Comparison of ENCODE assay signal across 26 cellular contexts in the genomic region with DNA sequence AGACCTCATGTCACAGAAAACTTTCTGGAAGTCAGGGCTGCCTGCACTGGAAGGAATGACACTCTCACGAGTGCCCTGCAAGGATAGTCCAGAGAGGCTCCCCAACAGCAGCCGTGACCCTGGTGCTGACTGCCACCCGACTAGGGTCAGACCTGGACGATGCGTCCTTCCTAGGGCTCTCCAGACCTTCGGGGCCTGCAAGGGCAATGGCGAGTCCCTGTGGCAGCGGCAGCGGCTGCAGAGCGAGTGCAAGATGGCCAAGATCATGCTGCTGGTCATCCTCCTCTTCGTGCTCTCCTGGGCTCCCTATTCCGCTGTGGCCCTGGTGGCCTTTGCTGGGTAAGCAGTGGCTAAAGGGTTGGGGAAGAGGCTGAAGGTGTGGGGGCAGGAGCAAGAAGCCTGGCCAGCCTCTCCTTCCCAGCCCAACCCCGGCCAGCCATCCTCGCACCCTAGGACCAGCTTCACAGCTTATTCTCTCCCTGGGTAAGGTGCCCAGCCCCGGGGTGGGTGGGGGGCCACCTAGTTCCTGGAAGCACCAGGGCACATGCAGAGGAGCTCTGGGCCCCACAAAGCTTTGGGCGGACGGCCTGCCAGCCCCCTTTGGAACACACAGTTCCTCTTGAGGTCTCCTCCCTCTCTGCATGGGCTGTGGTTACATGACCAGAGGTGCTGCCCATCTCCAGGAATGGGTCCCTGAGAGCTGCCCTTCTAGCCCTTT. TPM values are rescaled to one million over a fixed set of nuclear protein-coding genes. Genes with fewer than 3 reads are reported as not detected.
DNase-seq lines count a peak whose midpoint lies in the region; ATAC-seq, FAIRE-seq and TF ChIP-seq lines count a peak whose summit lies in the region.
"Had no signal": no experiment of that assay in that cellular context is flagged by ENCODE, and none has a peak within 500 bp of the region (broad histone marks: within the 10 kb centered on the region; RNA-seq: fewer than 3 reads in every experiment).

No MANE protein-coding gene starts in this region.

- DNase-seq in H7 = peak; percentile 53
- DNase-seq in chondrocyte (ENCODE audit: low spot score) = peak; percentile 82
- peak; percentile 50 for DNase-seq in islet precursor cell
- DNase-seq in posterior vena cava (ENCODE audit: low spot score) = peak; percentile 79
- DNase-seq in D721Med (ENCODE audit: insufficient read length, low spot score) = no peak
- no peak for DNase-seq in glutamatergic neuron
- DNase-seq: activated CD8-positive, alpha-beta T cell treated with anti-CD3 and anti-CD28 coated beads, Interleukin-2, amount 10 ng/mL, durations not matched to agents 7 days and 5 days; activated naive CD8-positive, alpha-beta T cell treated with anti-CD3 and anti-CD28 coated beads, Interleukin-2, amount 10 ng/mL, durations not matched to agents 7 days and 5 days; NCI-H1105; NCI-H1930; NCI-H2227 treated with DMSO at 0.1 percent for 48 hours; stimulated activated CD4-positive, alpha-beta T cell treated with anti-CD3 and anti-CD28 coated beads, Interleukin-2, amount 100 ng/mL, for 24 hours; trophoblast cell had no signal

- no peak overlapping the region for H3K4me3 ChIP-seq in H7 (ENCODE audit: insufficient read depth, low read depth, low read length)
- H3K4me3 ChIP-seq: Peyer's patch, smooth muscle cell had no signal

- no peak for ATAC-seq in GM21619 (IDR thresholded peaks at IDR 0.05; ENCODE audit: unreplicated experiment)
- ATAC-seq in GM18511 (IDR thresholded peaks at IDR 0.05; ENCODE audit: unreplicated experiment) = no peak
- ATAC-seq: activated CD8-positive, alpha-beta T cell treated with anti-CD3 and anti-CD28 coated beads, Interleukin-2, amount 10 ng/mL, durations not matched to agents 7 days and 5 days had no signal

- H3K36me3 Mint-ChIP-seq in chondrocyte (ENCODE audit: low read depth) = no peaks in the 10 kb centered on the region
- H3K36me3 Mint-ChIP-seq in glutamatergic neuron (ENCODE audit: unreplicated experiment) = no peaks in the 10 kb centered on the region
- H3K36me3 Mint-ChIP-seq: activated naive CD8-positive, alpha-beta T cell treated with anti-CD3 and anti-CD28 coated beads, Interleukin-2, amount 10 ng/mL, durations not matched to agents 7 days and 5 days; CD8-positive, alpha-beta memory T cell had no signal

- no peak overlapping the region for H3K4me3 Mint-ChIP-seq in chondrocyte (ENCODE audit: unreplicated experiment)
- no peak overlapping the region for H3K4me3 Mint-ChIP-seq in glutamatergic neuron (ENCODE audit: unreplicated experiment)
- H3K4me3 Mint-ChIP-seq: activated CD8-positive, alpha-beta T cell treated with anti-CD3 and anti-CD28 coated beads, Interleukin-2, amount 10 ng/mL, durations not matched to agents 7 days and 5 days; activated naive CD8-positive, alpha-beta T cell treated with anti-CD3 and anti-CD28 coated beads, Interleukin-2, amount 10 ng/mL, durations not matched to agents 7 days and 5 days; CD8-positive, alpha-beta memory T cell; central memory CD8-positive, alpha-beta T cell had no signal

- intact Hi-C loops in posterior vena cava (cut with DNase I) = no loop called here

- FAIRE-seq in D721Med (lab: Jason Lieb, UNC) = no peak
- FAIRE-seq: astrocyte, H54 had no signal

- no peak for TF ChIP-seq CTCF in chondrocyte (IDR thresholded peaks at IDR 0.05)
- TF ChIP-seq CTCF in D721Med (IDR thresholded peaks at IDR 0.05; ENCODE audit: insufficient read depth, missing control alignments) = no peak
- TF ChIP-seq CTCF in glutamatergic neuron (IDR thresholded peaks at IDR 0.05; ENCODE audit: partially characterized antibody, unreplicated experiment) = no peak

- H3K27me3 ChIP-seq in H7 (ENCODE audit: control insufficient read depth, insufficient read depth, low read length) = no peaks in the 10 kb centered on the region; the same call in 1 of the 2 replicates
- H3K27me3 ChIP-seq: Peyer's patch had no signal

- no peak overlapping the region for H3K27ac Mint-ChIP-seq in chondrocyte (ENCODE audit: unreplicated experiment)
- no peak overlapping the region for H3K27ac Mint-ChIP-seq in glutamatergic neuron (ENCODE audit: unreplicated experiment)
- H3K27ac Mint-ChIP-seq: activated CD8-positive, alpha-beta T cell treated with anti-CD3 and anti-CD28 coated beads, Interleukin-2, amount 10 ng/mL, durations not matched to agents 7 days and 5 days; activated naive CD8-positive, alpha-beta T cell treated with anti-CD3 and anti-CD28 coated beads, Interleukin-2, amount 10 ng/mL, durations not matched to agents 7 days and 5 days; activated T-helper 2 cell treated with anti-CD3 and anti-CD28 coated beads, Interferon-gamma antibody, Interleukin-2, Interleukin-4, amounts not matched to agents 10 μg/mL and 5 μg/mL and 100 μg/mL, durations not matched to agents 14 hours and 24 hours and 36 hours; CD8-positive, alpha-beta memory T cell had no signal

- H3K36me3 ChIP-seq in H7 (replicated peaks; ENCODE audit: control insufficient read depth, insufficient read depth, low read length) = no peaks in the 10 kb centered on the region
- H3K36me3 ChIP-seq: Peyer's patch had no signal

- no peaks in the 10 kb centered on the region for H3K27me3 Mint-ChIP-seq in chondrocyte (ENCODE audit: low read depth)
- peaks cover 12% of the 10 kb centered on the region for H3K27me3 Mint-ChIP-seq in glutamatergic neuron (ENCODE audit: unreplicated experiment)
- H3K27me3 Mint-ChIP-seq: activated naive CD8-positive, alpha-beta T cell treated with anti-CD3 and anti-CD28 coated beads, Interleukin-2, amount 10 ng/mL, durations not matched to agents 7 days and 5 days; central memory CD8-positive, alpha-beta T cell had no signal

- H3K4me1 Mint-ChIP-seq in chondrocyte (ENCODE audit: low read depth) (peaks cover 15% of the 10 kb centered on the region), glutamatergic neuron (ENCODE audit: low read depth, unreplicated experiment) (peaks cover 17% of the 10 kb centered on the region)
- H3K4me1 Mint-ChIP-seq: activated naive CD8-positive, alpha-beta T cell treated with anti-CD3 and anti-CD28 coated beads, Interleukin-2, amount 10 ng/mL, durations not matched to agents 7 days and 5 days; CD8-positive, alpha-beta memory T cell; central memory CD8-positive, alpha-beta T cell had no signal

- no peaks in the 10 kb centered on the region for H3K9me3 Mint-ChIP-seq in chondrocyte (ENCODE audit: low read depth)
- H3K9me3 Mint-ChIP-seq in glutamatergic neuron (ENCODE audit: unreplicated experiment) = peaks cover 8% of the 10 kb centered on the region
- H3K9me3 Mint-ChIP-seq: activated naive CD8-positive, alpha-beta T cell treated with anti-CD3 and anti-CD28 coated beads, Interleukin-2, amount 10 ng/mL, durations not matched to agents 7 days and 5 days; activated T-helper 2 cell treated with anti-CD3 and anti-CD28 coated beads, Interferon-gamma antibody, Interleukin-2, Interleukin-4, amounts not matched to agents 10 μg/mL and 5 μg/mL and 100 μg/mL, durations not matched to agents 14 hours and 24 hours and 36 hours; CD8-positive, alpha-beta memory T cell; central memory CD8-positive, alpha-beta T cell had no signal

RNA-seq across cellular contexts. Expression of a gene that starts 5.5 kb away (rescaled TPM):
- total RNA-seq in H7 (2014; rRNA removed; shearing (Covaris generic)) = not detected in 2 replicates
- total RNA-seq in chondrocyte = not detected in 3 replicates
- total RNA-seq in posterior vena cava = not detected
- total RNA-seq in glutamatergic neuron (ENCODE audit: unreplicated experiment) = not detected
- total RNA-seq: A673; activated CD8-positive, alpha-beta T cell treated with anti-CD3 and anti-CD28 coated beads, Interleukin-2, amount 10 ng/mL, durations not matched to agents 7 days and 5 days; activated naive CD8-positive, alpha-beta T cell treated with anti-CD3 and anti-CD28 coated beads, Interleukin-2, amount 10 ng/mL, durations not matched to agents 7 days and 5 days; activated T-helper 2 cell treated with anti-CD3 and anti-CD28 coated beads, Interferon-gamma antibody, Interleukin-2, Interleukin-4, amounts not matched to agents 10 μg/mL and 5 μg/mL and 100 μg/mL, durations not matched to agents 14 hours and 24 hours and 36 hours; astrocyte; CD8-positive, alpha-beta memory T cell; dermis microvascular lymphatic vessel endothelial cell; lung microvascular endothelial cell; Peyer's patch; smooth muscle cell; T-helper 1 cell treated with Interleukin-12 subunit alpha and Interleukin-12 subunit beta and Interleukin-4 antibody, amounts not matched to agents 30 ng/mL and 1 ng/mL, for 36 hours had no signal

RNA-seq across cellular contexts. Expression of a gene that starts 8.4 kb away (rescaled TPM):
- total RNA-seq in H7 (2014; rRNA removed; shearing (Covaris generic)) = 0.03 and 0.30 TPM in 2 replicates
- total RNA-seq in chondrocyte = 4.0 to 22.7 TPM (median 21.5 TPM) in 3 replicates
- total RNA-seq in posterior vena cava = 10 to 100 TPM; 27.9 to 29.3 TPM
- 92.0 TPM for total RNA-seq in glutamatergic neuron (ENCODE audit: unreplicated experiment)
- total RNA-seq: activated naive CD8-positive, alpha-beta T cell treated with anti-CD3 and anti-CD28 coated beads, Interleukin-2, amount 10 ng/mL, durations not matched to agents 7 days and 5 days; activated T-helper 2 cell treated with anti-CD3 and anti-CD28 coated beads, Interferon-gamma antibody, Interleukin-2, Interleukin-4, amounts not matched to agents 10 μg/mL and 5 μg/mL and 100 μg/mL, durations not matched to agents 14 hours and 24 hours and 36 hours; dermis microvascular lymphatic vessel endothelial cell; lung microvascular endothelial cell; T-helper 1 cell treated with Interleukin-12 subunit alpha and Interleukin-12 subunit beta and Interleukin-4 antibody, amounts not matched to agents 30 ng/mL and 1 ng/mL, for 36 hours had no signal

Comparison
In these comparisons a context has a peak if more than half of its experiments do, and no peak if none do; other contexts are left out.
1. DNase-seq: peak in H7 (single experiment), chondrocyte (single experiment), islet precursor cell (single experiment) and posterior vena cava (single experiment); none in D721Med (single experiment) and glutamatergic neuron (single experiment).